16 cellular contexts compared by ENCODE assay signal in genomic region chr10:125144209-125144608, GRCh38. TPM values are rescaled to one million over a fixed set of nuclear protein-coding genes. Genes with fewer than 3 reads are reported as not detected.
DNase-seq lines count a peak whose midpoint lies in the region; ATAC-seq and TF ChIP-seq lines count a peak whose summit lies in the region.
"Had no signal": no experiment of that assay in that cellular context is flagged by ENCODE, and none has a peak within 500 bp of the region (broad histone marks: within the 10 kb centered on the region; RNA-seq: fewer than 3 reads in every experiment).

No MANE protein-coding gene starts in this region.

- peak; percentile 36 for DNase-seq in NCI-H2029 (lab: John Stamatoyannopoulos, UW)
- no peak for DNase-seq in NCI-H2029 treated with DMSO at 0.1 percent for 48 hours (lab: John Stamatoyannopoulos, UW)
- no peak for DNase-seq in left lung
- DNase-seq in thyroid gland = no peak
- DNase-seq in stimulated activated naive CD8-positive, alpha-beta T cell treated with anti-CD3 and anti-CD28 coated beads, Interleukin-15, Interleukin-2, amounts not matched to agents 100 U/mL and 50 U/mL, for 24 hours = no peak
- DNase-seq in effector memory CD4-positive, alpha-beta T cell = no peak
- DNase-seq: activated CD8-positive, alpha-beta memory T cell treated with anti-CD3 and anti-CD28 coated beads for 24 hours; cerebellar nuclear complex; DND-41; mesenchymal stem cell; T-helper 2 cell had no signal

- WGBS in thyroid gland, 2 donors = 55 to 57% methylated on average over 12 of the region's 12 CpGs

- H3K4me1 ChIP-seq in endocrine pancreas (ENCODE audit: control insufficient read depth, insufficient read depth, low read length) (peaks cover 4% of the 10 kb centered on the region), left lung (peaks cover 41 to 74% of the 10 kb centered on the region in 2 donors), thyroid gland (peaks cover 64 to 86% of the 10 kb centered on the region in 2 donors)
- H3K4me1 ChIP-seq in effector memory CD4-positive, alpha-beta T cell (ENCODE audit: control insufficient read depth, insufficient read depth, low read length, poor library complexity, severe bottlenecking) = no peaks in the 10 kb centered on the region

- H3K27me3 ChIP-seq in endocrine pancreas (ENCODE audit: control insufficient read depth, insufficient read depth, low read length) (no peaks in the 10 kb centered on the region), left lung (no peaks in the 10 kb centered on the region), thyroid gland (no peaks in the 10 kb centered on the region)
- H3K27me3 ChIP-seq in effector memory CD4-positive, alpha-beta T cell (replicated peaks; ENCODE audit: control insufficient read depth, insufficient read depth, low read length, poor library complexity, severe bottlenecking) = no peaks in the 10 kb centered on the region

- intact Hi-C loops in left lung (cut with DNase I) = no loop called here
- intact Hi-C loops in thyroid gland (cut with DNase I) = no loop called here

- ATAC-seq in left lung = peak; percentile 27
- no peak for ATAC-seq in stimulated activated naive CD8-positive, alpha-beta T cell treated with anti-CD3 and anti-CD28 coated beads, Interleukin-15, Interleukin-2, amounts not matched to agents 100 U/mL and 50 U/mL, for 24 hours
- no peak for ATAC-seq in GM19035 (IDR thresholded peaks at IDR 0.05; ENCODE audit: unreplicated experiment)
- ATAC-seq: activated T-helper 17 cell treated with anti-CD3 and anti-CD28 coated beads, Interleukin-2, amount 50 U/mL, for 72 hours had no signal

- H3K36me3 ChIP-seq in endocrine pancreas (ENCODE audit: control insufficient read depth, insufficient read depth, low read length) = no peaks in the 10 kb centered on the region
- no peaks in the 10 kb centered on the region for H3K36me3 ChIP-seq in left lung
- H3K36me3 ChIP-seq in thyroid gland = no peaks in the 10 kb centered on the region
- H3K36me3 ChIP-seq in effector memory CD4-positive, alpha-beta T cell (ENCODE audit: control insufficient read depth, insufficient read depth, low read length) = no peaks in the 10 kb centered on the region
- H3K36me3 ChIP-seq: thoracic aorta had no signal

- H3K9ac ChIP-seq in endocrine pancreas (ENCODE audit: control insufficient read depth, insufficient read depth, low read length) = peak overlapping the region; percentile 23

- no peak for TF ChIP-seq POLR2A in thyroid gland (IDR thresholded peaks at IDR 0.05)

- H3K27ac ChIP-seq in left lung = no peak overlapping the region
- H3K27ac ChIP-seq in thyroid gland = peak overlapping the region; percentile 78 to 84 (median 82)
- H3K27ac ChIP-seq in effector memory CD4-positive, alpha-beta T cell (ENCODE audit: insufficient read depth, low read length, poor library complexity, severe bottlenecking) = no peak overlapping the region
- H3K27ac ChIP-seq: thoracic aorta had no signal

- TF ChIP-seq CTCF in left lung (IDR thresholded peaks at IDR 0.05) (no peak), thyroid gland (IDR thresholded peaks at IDR 0.05) (no peak)

- peak overlapping the region; percentile 31 for H3K4me3 ChIP-seq in endocrine pancreas (ENCODE audit: control insufficient read depth, insufficient read depth, low read length)
- H3K4me3 ChIP-seq in left lung = no peak overlapping the region
- no peak overlapping the region for H3K4me3 ChIP-seq in thyroid gland (replicated peaks in 1 of 3)
- no peak overlapping the region for H3K4me3 ChIP-seq in effector memory CD4-positive, alpha-beta T cell (ENCODE audit: insufficient read depth, low read depth, low read length, poor library complexity, severe bottlenecking)
- H3K4me3 ChIP-seq: thoracic aorta had no signal

- H3K9me3 ChIP-seq in endocrine pancreas (ENCODE audit: control insufficient read depth, low read length) (no peaks in the 10 kb centered on the region), left lung (no peaks in the 10 kb centered on the region), thyroid gland (no peaks in the 10 kb centered on the region)
- no peaks in the 10 kb centered on the region for H3K9me3 ChIP-seq in effector memory CD4-positive, alpha-beta T cell (ENCODE audit: control insufficient read depth, low read length)
- H3K9me3 ChIP-seq: thoracic aorta had no signal

RNA-seq across cellular contexts. Expression of gene CTBP2, which starts 16.2 kb away (rescaled TPM):
- total RNA-seq in left lung (10 to 100 TPM; 71.2 to 77.6 TPM), thyroid gland (100 to 1,000 TPM in 3 of 4 donors, 10 to 100 TPM in 1; 92.4 to 136 (median 125) TPM)
- total RNA-seq: OCI-LY7 had no signal

Comparison
In these comparisons a context has a peak if more than half of its experiments do, and no peak if none do; other contexts are left out.
1. H3K27ac ChIP-seq: peak in thyroid gland (3 of 3); none in left lung (0 of 2) and effector memory CD4-positive, alpha-beta T cell (single experiment).